ENCODE assay signal across 21 cellular contexts in genomic region chr2:52500561-52500960, GRCh38.
DNase-seq lines count a peak whose midpoint lies in the region; ATAC-seq, FAIRE-seq and TF ChIP-seq lines count a peak whose summit lies in the region.
"Had no signal": no experiment of that assay in that cellular context is flagged by ENCODE, and none has a peak within 500 bp of the region (broad histone marks: within the 10 kb centered on the region; RNA-seq: fewer than 3 reads in every experiment).

No MANE protein-coding gene starts in this region.

- TF ChIP-seq POLR2A in HepG2 (IDR thresholded peaks at IDR 0.05; ENCODE audit: insufficient read depth in 1 of 2, low read depth in 2 of 2, low read length in 2 of 2): no peak

- H3K36me3 ChIP-seq in liver (ENCODE audit: control insufficient read depth in 4 of 4, insufficient read depth in 3 of 4, low read depth in 1 of 4, low read length in 3 of 4): no peaks in the 10 kb centered on the region
- no peaks in the 10 kb centered on the region for H3K36me3 ChIP-seq in HepG2 (replicated peaks in 1 of 2; ENCODE audit: control insufficient read depth in 1 of 2, insufficient read depth in 2 of 2, low read length in 2 of 2)
- H3K36me3 ChIP-seq: BLaER1 treated with 17β-estradiol and CSF1 and Interleukin-3, amounts not matched to agents 10 nM and 100 nM had no signal

- TF ChIP-seq CTCF in liver (IDR thresholded peaks at IDR 0.05; ENCODE audit: low read depth, low read length, missing input control): no peak
- no peak for TF ChIP-seq CTCF in HepG2 (CRISPR knock-in tag; IDR thresholded peaks at IDR 0.05)

- H3K4me3 ChIP-seq in liver (ENCODE audit: low read depth in 1 of 3, low read length in 3 of 3) (no peak overlapping the region), HepG2 (replicated peaks in 1 of 3; ENCODE audit: insufficient read depth in 1 of 3, low read depth in 2 of 3, low read length in 3 of 3) (no peak overlapping the region)
- H3K4me3 ChIP-seq: A549; BLaER1 treated with 17β-estradiol and CSF1 and Interleukin-3, amounts not matched to agents 10 nM and 100 nM had no signal

- TF ChIP-seq RAD21 in liver (IDR thresholded peaks at IDR 0.05) (peak in 1 of 2 donors; percentile 3), HepG2 (CRISPR knock-in tag; IDR thresholded peaks at IDR 0.05) (no peak)

- POLR2A ChIA-PET in HepG2 (lab: Yijun Ruan, JAX): no interaction called here

- DNase-seq in HepG2 (ENCODE audit: low spot score) (no peak), amniotic epithelial cell (ENCODE audit: low read depth) (peak; percentile 14), activated gamma-delta T cell (lab: John Stamatoyannopoulos, UW) (no peak), NCI-H345 treated with DMSO at 0.1 percent for 48 hours (lab: John Stamatoyannopoulos, UW; ENCODE audit: unreplicated experiment) (no peak), NCI-H524 treated with DMSO at 0.1 percent for 48 hours (lab: John Stamatoyannopoulos, UW) (no peak)
- DNase-seq: DMS153, HFFc6, Kasumi-1, MM.1S, NCI-H1092 treated with DMSO at 0.1 percent for 48 hours, NCI-H1694 treated with DMSO at 0.1 percent for 48 hours, NCI-H2107, NCI-H345, NCI-H748 treated with DMSO at 0.1 percent for 48 hours, SIG-M5 had no signal

- no peaks in the 10 kb centered on the region for H3K79me2 ChIP-seq in HepG2 (ENCODE audit: insufficient read depth, low read length)

- no peak overlapping the region for H3K9ac ChIP-seq in liver (ENCODE audit: low read depth in 1 of 2, low read length in 2 of 2)
- no peak overlapping the region for H3K9ac ChIP-seq in HepG2 (ENCODE audit: insufficient read depth, low read depth, low read length)
- H3K9ac ChIP-seq: BLaER1 treated with 17β-estradiol and CSF1 and Interleukin-3, amounts not matched to agents 10 nM and 100 nM had no signal

- in situ Hi-C loops in HepG2 (cut with HindIII; ENCODE audit: extremely low pct_ligation_motif_present, low pct_unique_long_range_greater_than_20kb): no loop called here

- CTCF ChIA-PET in HepG2 (lab: Yijun Ruan, JAX; ENCODE audit: low intra/inter-chr PET ratio, low total read pairs): no interaction called here

- ATAC-seq in HepG2 (no peak), GM18907 (IDR thresholded peaks at IDR 0.05; ENCODE audit: unreplicated experiment) (no peak)
- ATAC-seq: A549 had no signal

- no peak overlapping the region for H3K4me2 ChIP-seq in HepG2 (ENCODE audit: low read depth, low read length)
- H3K4me2 ChIP-seq: A549; BLaER1 treated with 17β-estradiol and CSF1 and Interleukin-3, amounts not matched to agents 10 nM and 100 nM had no signal

- no TSS peak for BruUV-seq in HepG2 (replicated peaks; lab: Mats Ljungman, UMichigan)

- H3K27me3 ChIP-seq in liver (ENCODE audit: control insufficient read depth in 4 of 4, insufficient read depth in 4 of 4, low read length in 3 of 4) (no peaks in the 10 kb centered on the region), HepG2 (ENCODE audit: control insufficient read depth in 1 of 2, insufficient read depth in 2 of 2, low read length in 2 of 2) (no peaks in the 10 kb centered on the region)
- H3K27me3 ChIP-seq: BLaER1 treated with 17β-estradiol and CSF1 and Interleukin-3, amounts not matched to agents 10 nM and 100 nM had no signal

- H3K9me3 ChIP-seq in liver (ENCODE audit: control insufficient read depth in 4 of 4, low read length in 3 of 4): peaks cover 0 to 5% (median 2%) of the 10 kb centered on the region in 4 donors
- peaks cover 82% of the 10 kb centered on the region for H3K9me3 ChIP-seq in HepG2 (ENCODE audit: low read length)

- H3K4me1 ChIP-seq in liver (ENCODE audit: control insufficient read depth in 4 of 4, insufficient read depth in 4 of 4, low read length in 3 of 4) (peaks cover 4 to 36% (median 27%) of the 10 kb centered on the region in 4 donors), HepG2 (ENCODE audit: insufficient read depth, low read length) (no peaks in the 10 kb centered on the region)
- H3K4me1 ChIP-seq: A549 had no signal

- TF ChIP-seq EP300 in HepG2 (IDR thresholded peaks at IDR 0.05; ENCODE audit: low read depth in 2 of 2, low read length in 2 of 2) (no peak), HepG2 (CRISPR knock-in tag; IDR thresholded peaks at IDR 0.05; ENCODE audit: borderline replicate concordance) (no peak)

- peak overlapping the region; percentile 63 to 86 for H3K27ac ChIP-seq in liver (ENCODE audit: low read depth in 1 of 2, low read length in 2 of 2)
- H3K27ac ChIP-seq in HepG2 (ENCODE audit: extremely low read length, insufficient read depth, low read length): no peak overlapping the region
- H3K27ac ChIP-seq: A549; BLaER1 treated with 17β-estradiol and CSF1 and Interleukin-3, amounts not matched to agents 10 nM and 100 nM had no signal

- no peaks in the 10 kb centered on the region for H4K20me1 ChIP-seq in HepG2 (ENCODE audit: insufficient read depth, low read length)
- H4K20me1 ChIP-seq: BLaER1 treated with 17β-estradiol and CSF1 and Interleukin-3, amounts not matched to agents 10 nM and 100 nM had no signal

- FAIRE-seq in HepG2 (lab: Jason Lieb, UNC) (no peak), islet of Langerhans (lab: Jason Lieb, UNC) (peak; percentile 24)
- FAIRE-seq: A549, H54 had no signal

- no peak overlapping the region for H2AFZ ChIP-seq in HepG2 (ENCODE audit: low read length)

- WGBS in liver: 22% methylated on average over 2 of the region's 2 CpGs
- WGBS in HepG2 (ENCODE audit: low lambda C conversion rate): 6% methylated on average over 2 of the region's 2 CpGs

- intact Hi-C loops in HepG2 (cut with micrococcal nuclease; ENCODE audit: unreplicated experiment): no loop called here

TF ChIP-seq in liver, 16 proteins besides CTCF, POLR2A, EP300 and RAD21 (continues in another document):
- TF ChIP-seq TAF1 (conservative IDR thresholded peaks at IDR 0.05) (no peak), MAX (IDR thresholded peaks at IDR 0.05) (no peak), NR2F2 (IDR thresholded peaks at IDR 0.05) (no peak), HNF4A (conservative IDR thresholded peaks at IDR 0.05) (peak; percentile 15 to 22), ATF3 (IDR thresholded peaks at IDR 0.05) (peak; percentile 15)

TF ChIP-seq in HepG2, 621 proteins besides CTCF, POLR2A, EP300 and RAD21:
- TF ChIP-seq GMEB1 (CRISPR knock-in tag; IDR thresholded peaks at IDR 0.05; ENCODE audit: borderline replicate concordance) (no peak), HOXA9 (CRISPR knock-in tag; IDR thresholded peaks at IDR 0.05; ENCODE audit: borderline replicate concordance) (no peak), ZNF101 (CRISPR knock-in tag; IDR thresholded peaks at IDR 0.05; ENCODE audit: borderline replicate concordance, low read depth) (no peak)
